9 cellular contexts compared by ENCODE assay signal in genomic region chr7:87151002-87151505, GRCh38. TPM values are rescaled to one million over a fixed set of nuclear protein-coding genes. Genes with fewer than 3 reads are reported as not detected.
DNase-seq lines count a peak whose midpoint lies in the region; ATAC-seq, FAIRE-seq and TF ChIP-seq lines count a peak whose summit lies in the region.
"Had no signal": no experiment of that assay in that cellular context is flagged by ENCODE, and none has a peak within 500 bp of the region (broad histone marks: within the 10 kb centered on the region; RNA-seq: fewer than 3 reads in every experiment).

No MANE protein-coding gene starts in this region.

- no peak for FAIRE-seq in GM12878 (lab: Jason Lieb, UNC)

- peak overlapping the region; percentile 93 for H3K27ac ChIP-seq in ACC112 (ENCODE audit: low read depth, low read length)
- H3K27ac ChIP-seq in HUES48 (ENCODE audit: low read depth, low read length) = peak overlapping the region; percentile 99
- H3K27ac ChIP-seq in GM12878 (ENCODE audit: control insufficient read depth, insufficient read depth) = no peak overlapping the region

- H3K9ac ChIP-seq in HUES48 (ENCODE audit: low read depth, low read length) (peak overlapping the region; percentile 99), GM12878 (ENCODE audit: control insufficient read depth, insufficient read depth, low read length) (peak overlapping the region; percentile 97)

- TF ChIP-seq EP300 in GM12878 (IDR thresholded peaks at IDR 0.05; ENCODE audit: borderline replicate concordance in 1 of 2, control insufficient read depth in 1 of 2, low read depth in 2 of 2, low read length in 2 of 2) = no peak

- H3K4me1 Mint-ChIP-seq in naive B cell = peaks cover 22 to 32% (median 25%) of the 10 kb centered on the region in 3 donors

- CTCF ChIA-PET in GM12878 (lab: Yijun Ruan, JAX) = interaction anchor here (0.8 to 1.5 kb wide), 6 partner anchors 22 to 263 kb away, joined by 3 to 9 read pairs (median 4); no protein-coding TSS in a partner anchor

- H2AFZ ChIP-seq in ACC112 (ENCODE audit: low read length, unreplicated experiment) (peak overlapping the region; percentile 97), GM12878 (ENCODE audit: control insufficient read depth, low read depth, low read length) (no peak overlapping the region)

- H3K9me3 Mint-ChIP-seq in naive B cell = no peaks in the 10 kb centered on the region

- no peaks in the 10 kb centered on the region for H3K36me3 Mint-ChIP-seq in naive B cell

- peak overlapping the region; percentile 99 to 100 (median 99) for H3K27ac Mint-ChIP-seq in naive B cell

- H3K36me3 ChIP-seq in ACC112 (ENCODE audit: insufficient read depth, low read length) (no peaks in the 10 kb centered on the region; the same call in 1 of the 2 replicates), HUES48 (ENCODE audit: control insufficient read depth, insufficient read depth, low read length) (peaks cover 19% of the 10 kb centered on the region), GM12878 (ENCODE audit: control insufficient read depth in 2 of 2, insufficient read depth in 2 of 2, low read length in 1 of 2) (no peaks in the 10 kb centered on the region)

- H3K4me1 ChIP-seq in ACC112 (ENCODE audit: control insufficient read depth, insufficient read depth, low read length, unreplicated experiment) = peaks cover 21% of the 10 kb centered on the region
- peaks cover 18% of the 10 kb centered on the region for H3K4me1 ChIP-seq in HUES48 (ENCODE audit: control insufficient read depth, insufficient read depth, low read length)
- no peaks in the 10 kb centered on the region for H3K4me1 ChIP-seq in GM12878 (ENCODE audit: control insufficient read depth, insufficient read depth, low read length)

- peak overlapping the region; percentile 92 for H3K4me3 ChIP-seq in ACC112 (ENCODE audit: low read depth, low read length)
- H3K4me3 ChIP-seq in HUES48 (ENCODE audit: low read depth, low read length) = peak overlapping the region; percentile 91
- H3K4me3 ChIP-seq in GM12878 = peak overlapping the region; percentile 91

- TF ChIP-seq POLR2A in GM12878 (IDR thresholded peaks at IDR 0.05; ENCODE audit: low read depth, low read length) = no peak

- no peaks in the 10 kb centered on the region for H4K20me1 ChIP-seq in GM12878 (ENCODE audit: control insufficient read depth, insufficient read depth)

- peak overlapping the region in 5 of 8 donors; percentile 28 to 97 (median 97) for H3K4me3 Mint-ChIP-seq in naive B cell

- TF ChIP-seq RAD21 in GM12878 (IDR thresholded peaks at IDR 0.05; ENCODE audit: insufficient read depth, low read depth, low read length) = no peak

- no peak for TF ChIP-seq CTCF in GM12878 (IDR thresholded peaks at IDR 0.05 in 2 of 3, conservative IDR thresholded peaks at IDR 0.05 in 1 of 3; ENCODE audit: control insufficient read depth in 2 of 3, extremely low read depth in 1 of 3, insufficient read depth in 1 of 3, low read depth in 3 of 3, low read length in 3 of 3)

- POLR2A ChIA-PET in GM12878 (lab: Charles Lee) = interaction anchor here (10.2 kb wide), 1 partner anchor 65 kb away, joined by 215 read pairs; the partner anchor contains the start of gene TMEM243

- 83% methylated on average over 5 of the region's 5 CpGs for WGBS in GM12878 (ENCODE audit: insufficient coverage, insufficient replicate concordance, low lambda C conversion rate, missing lambda C conversion rate)

- peak overlapping the region; percentile 96; the same call in 1 of the 2 replicates for H3K4me2 ChIP-seq in GM12878 (ENCODE audit: control insufficient read depth, insufficient read depth)

- intact Hi-C loops in GM12878 (cut with micrococcal nuclease; ENCODE audit: unreplicated experiment) = loop anchor here (5.0 to 10.0 kb wide), 4 partner anchors 266 to 1064 kb away; partner anchors contain the start of genes DBF4 and SLC25A40

- no TSS peak for BruUV-seq in GM12878 (replicated peaks; lab: Mats Ljungman, UMichigan)

- ATAC-seq in GM12878 = no peak
- no peak for ATAC-seq in naive B cell (ENCODE audit: low read depth in 2 of 2)

- in situ Hi-C loops in GM12878 (cut with MboI) = no loop called here

- no peaks in the 10 kb centered on the region for H3K9me3 ChIP-seq in HUES48 (ENCODE audit: control insufficient read depth, insufficient read depth, low read length)
- H3K9me3 ChIP-seq in GM12878 (replicated peaks; ENCODE audit: control insufficient read depth, insufficient read depth, low read length) = no peaks in the 10 kb centered on the region

- H3K27me3 ChIP-seq in ACC112 (ENCODE audit: insufficient read depth, low read length) (no peaks in the 10 kb centered on the region), HUES48 (ENCODE audit: control insufficient read depth, insufficient read depth, low read length) (no peaks in the 10 kb centered on the region), GM12878 (replicated peaks in 1 of 2; ENCODE audit: control insufficient read depth in 2 of 2, insufficient read depth in 2 of 2, low read length in 1 of 2) (no peaks in the 10 kb centered on the region)

- H3K79me2 ChIP-seq in ACC112 (ENCODE audit: control insufficient read depth, insufficient read depth, low read length, unreplicated experiment) (peaks cover 32% of the 10 kb centered on the region), GM12878 (ENCODE audit: control insufficient read depth, insufficient read depth, low read length) (peaks cover 45% of the 10 kb centered on the region)

- H3K27me3 Mint-ChIP-seq in naive B cell = no peaks in the 10 kb centered on the region

- RAD21 ChIA-PET in GM12878 (lab: Charles Lee; ENCODE audit: unreplicated experiment) = interaction anchor here (1.2 to 1.6 kb wide), 2 partner anchors 20 to 239 kb away, joined by 3 to 4 read pairs; no protein-coding TSS in a partner anchor

- SMC1A ChIA-PET in GM12878 (lab: Charles Lee; ENCODE audit: uncharacterized antibody, unreplicated experiment) = interaction anchor here (1.1 to 4.2 kb wide), 6 partner anchors 8 to 236 kb away, joined by 3 to 32 read pairs (median 4); no protein-coding TSS in a partner anchor

- no peak for DNase-seq in GM12878 (ENCODE audit: low read depth, low spot score)
- no peak for DNase-seq in naive B cell
- DNase-seq in DMS 273 treated with DMSO at 0.1 percent for 48 hours (lab: John Stamatoyannopoulos, UW) = no peak
- no peak for DNase-seq in NCI-H748 (lab: John Stamatoyannopoulos, UW; ENCODE audit: unreplicated experiment)
- no peak for DNase-seq in COR-L47 (lab: John Stamatoyannopoulos, UW)
- no peak for DNase-seq in NCI-H2029 (lab: John Stamatoyannopoulos, UW)
- DNase-seq: NCI-H524 treated with DMSO at 0.1 percent for 48 hours had no signal

TF ChIP-seq in GM12878, 131 proteins besides CTCF, POLR2A, EP300 and RAD21 (continues in another document):
- TF ChIP-seq, protein P1, sequence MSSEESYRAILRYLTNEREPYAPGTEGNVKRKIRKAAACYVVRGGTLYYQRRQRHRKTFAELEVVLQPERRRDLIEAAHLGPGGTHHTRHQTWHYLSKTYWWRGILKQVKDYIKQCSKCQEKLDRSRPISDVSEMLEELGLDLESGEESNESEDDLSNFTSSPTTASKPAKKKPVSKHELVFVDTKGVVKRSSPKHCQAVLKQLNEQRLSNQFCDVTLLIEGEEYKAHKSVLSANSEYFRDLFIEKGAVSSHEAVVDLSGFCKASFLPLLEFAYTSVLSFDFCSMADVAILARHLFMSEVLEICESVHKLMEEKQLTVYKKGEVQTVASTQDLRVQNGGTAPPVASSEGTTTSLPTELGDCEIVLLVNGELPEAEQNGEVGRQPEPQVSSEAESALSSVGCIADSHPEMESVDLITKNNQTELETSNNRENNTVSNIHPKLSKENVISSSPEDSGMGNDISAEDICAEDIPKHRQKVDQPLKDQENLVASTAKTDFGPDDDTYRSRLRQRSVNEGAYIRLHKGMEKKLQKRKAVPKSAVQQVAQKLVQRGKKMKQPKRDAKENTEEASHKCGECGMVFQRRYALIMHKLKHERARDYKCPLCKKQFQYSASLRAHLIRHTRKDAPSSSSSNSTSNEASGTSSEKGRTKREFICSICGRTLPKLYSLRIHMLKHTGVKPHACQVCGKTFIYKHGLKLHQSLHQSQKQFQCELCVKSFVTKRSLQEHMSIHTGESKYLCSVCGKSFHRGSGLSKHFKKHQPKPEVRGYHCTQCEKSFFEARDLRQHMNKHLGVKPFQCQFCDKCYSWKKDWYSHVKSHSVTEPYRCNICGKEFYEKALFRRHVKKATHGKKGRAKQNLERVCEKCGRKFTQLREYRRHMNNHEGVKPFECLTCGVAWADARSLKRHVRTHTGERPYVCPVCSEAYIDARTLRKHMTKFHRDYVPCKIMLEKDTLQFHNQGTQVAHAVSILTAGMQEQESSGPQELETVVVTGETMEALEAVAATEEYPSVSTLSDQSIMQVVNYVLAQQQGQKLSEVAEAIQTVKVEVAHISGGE (CRISPR knock-in tag; IDR thresholded peaks at IDR 0.05) = no peak
- TF ChIP-seq NRF1 (conservative IDR thresholded peaks at IDR 0.05; ENCODE audit: low read depth, low read length) = no peak
- TF ChIP-seq TBL1XR1 (IDR thresholded peaks at IDR 0.05; ENCODE audit: low read depth, low read length) = no peak
- no peak for TF ChIP-seq BCL11A (IDR thresholded peaks at IDR 0.05; ENCODE audit: low read depth, low read length)
- TF ChIP-seq SREBF2 (IDR thresholded peaks at IDR 0.05; ENCODE audit: low read length) = no peak
- TF ChIP-seq TCF3 (IDR thresholded peaks at IDR 0.05; ENCODE audit: borderline replicate concordance, insufficient read depth, low read depth, low read length) = no peak
- TF ChIP-seq IKZF1 (conservative IDR thresholded peaks at IDR 0.05) = no peak

RNA-seq across cellular contexts. Expression of gene DMTF1, which starts 1.2 kb away (rescaled TPM):
- 798 and 844 TPM in 2 replicates for total RNA-seq in GM12878 (2013; cell fraction: nucleolus; rRNA removed)
- total RNA-seq in GM12878 (2014; rRNA removed) = 98.2 and 109 TPM in 2 replicates
- total RNA-seq in GM12878 (2014; rRNA removed; fragmentation: Illumina TruSeq; extraction: Trizol) = 96.3 and 108 TPM in 2 replicates
- 62.6 and 79.0 TPM in 2 replicates for total RNA-seq in GM12878 (2021)
- polyA plus RNA-seq in GM12878 (2011; ENCODE audit: low read depth) = 58.8 TPM
- polyA plus RNA-seq in GM12878 (2011; rRNA removed) = 191 and 269 TPM in 2 replicates
- 50.8 and 53.1 TPM in 2 replicates for polyA plus RNA-seq in GM12878 (2011; cell fraction: cytosol; rRNA removed)
- 502 and 620 TPM in 2 replicates for polyA plus RNA-seq in GM12878 (2011; cell fraction: nucleus; rRNA removed)
- polyA plus RNA-seq in GM12878 (2012) = 65.8 and 69.4 TPM in 2 replicates
- polyA plus RNA-seq in GM12878 (2014; fragmentation: Illumina TruSeq; extraction: Trizol) = 102 and 133 TPM in 2 replicates
- polyA plus RNA-seq in GM12878 (2014; fragmentation: Nextera tagmentation; extraction: Ambion mirVana) = 10 to 100 TPM; 24.3 to 28.4 TPM
- 58.0 and 65.0 TPM in 2 replicates for polyA plus RNA-seq in GM12878 (2014; rRNA removed)
- 10 to 100 TPM; 49.0 to 52.9 TPM for polyA plus RNA-seq in GM12878 (2016; fragmentation: Nextera tagmentation; extraction: Ambion mirVana)
- polyA minus RNA-seq in GM12878 (2011; rRNA and poly(A)+ RNA removed) = 190 and 273 TPM in 2 replicates
- 25.3 and 38.2 TPM in 2 replicates for polyA minus RNA-seq in GM12878 (2011; cell fraction: cytosol; rRNA and poly(A)+ RNA removed)
- 392 and 529 TPM in 2 replicates for polyA minus RNA-seq in GM12878 (2011; cell fraction: nucleus; rRNA and poly(A)+ RNA removed)
- polyA plus RNA-seq in naive B cell (ENCODE audit: low read depth in 6 of 6) = 10 to 100 TPM; 25.3 to 76.6 (median 45.2) TPM
